8 cellular contexts compared by ENCODE assay signal in the genomic region with DNA sequence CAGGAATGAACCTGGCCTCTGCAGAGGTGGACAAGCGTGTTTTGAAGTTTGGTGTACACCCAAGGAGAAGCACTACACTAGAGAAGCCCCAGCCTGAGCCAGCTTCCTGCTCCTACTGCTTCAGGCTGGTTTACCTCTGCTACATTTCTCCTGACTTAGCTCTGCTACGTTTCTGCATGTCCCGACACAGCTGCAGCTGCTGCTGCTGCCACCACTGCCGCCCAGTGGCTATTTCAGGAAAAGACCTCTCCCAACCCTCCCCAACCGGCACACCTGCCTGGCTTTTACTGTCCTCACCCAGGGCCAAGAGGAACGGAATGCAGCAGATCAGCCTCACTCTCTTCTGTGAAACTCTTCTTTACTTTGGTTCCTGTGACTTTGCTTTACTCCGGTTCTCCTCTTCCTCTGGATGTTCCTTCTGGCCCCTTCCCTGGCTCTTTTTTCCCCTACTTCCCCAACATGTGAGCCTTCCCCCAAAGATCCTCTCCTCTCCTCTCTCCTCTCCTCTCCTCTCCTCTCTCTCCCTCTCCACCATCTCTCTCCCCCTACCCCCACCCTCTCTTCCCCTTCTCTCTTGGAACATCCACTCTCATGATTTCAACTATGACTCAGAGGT. TPM values are rescaled to one million over a fixed set of nuclear protein-coding genes. Genes with fewer than 3 reads are reported as not detected.
DNase-seq lines count a peak whose midpoint lies in the region; ATAC-seq and TF ChIP-seq lines count a peak whose summit lies in the region.

No MANE protein-coding gene starts in this region.

- no peaks in the 10 kb centered on the region for H3K27me3 Mint-ChIP-seq in endothelial cell (ENCODE audit: unreplicated experiment)
- peaks cover 7% of the 10 kb centered on the region for H3K27me3 Mint-ChIP-seq in neural crest cell (ENCODE audit: low read depth)

- no peaks in the 10 kb centered on the region for H3K9me3 ChIP-seq in gastrocnemius medialis

- no peak overlapping the region for H3K4me3 ChIP-seq in gastrocnemius medialis

- TF ChIP-seq POLR2A in gastrocnemius medialis (IDR thresholded peaks at IDR 0.05) = no peak

- no peaks in the 10 kb centered on the region for H3K9me3 Mint-ChIP-seq in endothelial cell (ENCODE audit: unreplicated experiment)
- H3K9me3 Mint-ChIP-seq in neural crest cell = peaks cover 7% of the 10 kb centered on the region

- DNase-seq in M059J (ENCODE audit: low read depth) (peak; percentile 51), SKM-1 (lab: John Stamatoyannopoulos, UW; ENCODE audit: unreplicated experiment) (peak; percentile 4), endothelial cell (ENCODE audit: low spot score) (peak; percentile 58), neural crest cell (ENCODE audit: low read depth, low spot score) (peak; percentile 37), gastrocnemius medialis (no peak)

- H3K4me3 Mint-ChIP-seq in endothelial cell (ENCODE audit: unreplicated experiment) (no peak overlapping the region), neural crest cell (no peak overlapping the region)

- H3K36me3 ChIP-seq in gastrocnemius medialis = no peaks in the 10 kb centered on the region

- in situ Hi-C loops in gastrocnemius medialis (cut with MboI; ENCODE audit: low sequenced_read_pairs in 4 of 4) = no loop called here

- H3K27ac Mint-ChIP-seq in endothelial cell (ENCODE audit: unreplicated experiment) (no peak overlapping the region), neural crest cell (ENCODE audit: unreplicated experiment) (no peak overlapping the region)

- TF ChIP-seq CTCF in C4-2B (conservative IDR thresholded peaks at IDR 0.05) (peak; percentile 78), endothelial cell (IDR thresholded peaks at IDR 0.05; ENCODE audit: unreplicated experiment) (peak; percentile 21), neural crest cell (conservative IDR thresholded peaks at IDR 0.05) (peak; percentile 67), gastrocnemius medialis (IDR thresholded peaks at IDR 0.05 in 4 of 5, conservative IDR thresholded peaks at IDR 0.05 in 1 of 5) (no peak)

- intact Hi-C loops in gastrocnemius medialis (cut with DNase I; ENCODE audit: low total_unique reads) = no loop called here

- H3K27ac ChIP-seq in C4-2B (no peak overlapping the region), gastrocnemius medialis (no peak overlapping the region)

- H3K4me1 Mint-ChIP-seq in endothelial cell (ENCODE audit: unreplicated experiment) = no peaks in the 10 kb centered on the region
- no peaks in the 10 kb centered on the region for H3K4me1 Mint-ChIP-seq in neural crest cell

- no peaks in the 10 kb centered on the region for H3K27me3 ChIP-seq in gastrocnemius medialis

- H3K4me1 ChIP-seq in gastrocnemius medialis = no peaks in the 10 kb centered on the region

- H3K36me3 Mint-ChIP-seq in endothelial cell (ENCODE audit: low read depth, unreplicated experiment) = no peaks in the 10 kb centered on the region
- H3K36me3 Mint-ChIP-seq in neural crest cell (ENCODE audit: low read depth) = no peaks in the 10 kb centered on the region

- ATAC-seq in GM18909 (IDR thresholded peaks at IDR 0.05; ENCODE audit: poor library complexity, unreplicated experiment) = peak; percentile 77
- no peak for ATAC-seq in gastrocnemius medialis
- no peak for ATAC-seq in GM18498 (IDR thresholded peaks at IDR 0.05; ENCODE audit: unreplicated experiment)

RNA-seq across cellular contexts. Expression of gene P2RY4, which starts 3.1 kb away (rescaled TPM):
- 0.15 TPM in 1 of 2 replicates, not detected in the other for total RNA-seq in M059J (2014; rRNA removed; shearing (Covaris generic))
- 0.38 TPM for total RNA-seq in endothelial cell (ENCODE audit: unreplicated experiment)
- total RNA-seq in neural crest cell = 0.19 TPM in 1 of 2 replicates, not detected in the other
- not detected for total RNA-seq in gastrocnemius medialis

RNA-seq across cellular contexts. Expression of gene ARR3, which starts 5.1 kb away (rescaled TPM):
- total RNA-seq in M059J (2014; rRNA removed; shearing (Covaris generic)) = not detected in 2 replicates
- not detected for total RNA-seq in endothelial cell (ENCODE audit: unreplicated experiment)
- not detected in 2 replicates for total RNA-seq in neural crest cell
- total RNA-seq in gastrocnemius medialis = not detected

RNA-seq across cellular contexts. Expression of gene RAB41, which starts 18.9 kb away (rescaled TPM):
- total RNA-seq in M059J (2014; rRNA removed; shearing (Covaris generic)) = not detected in 2 replicates
- total RNA-seq in endothelial cell (ENCODE audit: unreplicated experiment) (not detected), neural crest cell (not detected in 2 replicates), gastrocnemius medialis (not detected)

RNA-seq across cellular contexts. Expression of gene PDZD11, which starts 26.7 kb away (rescaled TPM):
- 220 and 248 TPM in 2 replicates for total RNA-seq in M059J (2014; rRNA removed; shearing (Covaris generic))
- total RNA-seq in endothelial cell (ENCODE audit: unreplicated experiment) (54.3 TPM), neural crest cell (38.3 and 40.9 TPM in 2 replicates), gastrocnemius medialis (10 to 100 TPM; 12.8 to 22.3 (median 21.8) TPM)

RNA-seq across cellular contexts. Expression of gene KIF4A, which starts 26.8 kb away (rescaled TPM):
- total RNA-seq in M059J (2014; rRNA removed; shearing (Covaris generic)) = 42.8 and 89.1 TPM in 2 replicates
- total RNA-seq in endothelial cell (ENCODE audit: unreplicated experiment) (7.6 TPM), neural crest cell (57.8 and 58.5 TPM in 2 replicates), gastrocnemius medialis (under 1 TPM in 2 of 4 donors, not detected in 2; 0.07 to 0.09 TPM)

Comparison
In these comparisons a context has a peak if more than half of its experiments do, and no peak if none do; other contexts are left out.
1. CTCF ChIP-seq: peak in C4-2B (single experiment), endothelial cell (single experiment) and neural crest cell (single experiment); none in gastrocnemius medialis (0 of 5).
2. DNase-seq: peak in M059J (single experiment), SKM-1 (single experiment), endothelial cell (single experiment) and neural crest cell (single experiment); none in gastrocnemius medialis (0 of 2).